8 cellular contexts compared by ENCODE assay signal in the genomic region with DNA sequence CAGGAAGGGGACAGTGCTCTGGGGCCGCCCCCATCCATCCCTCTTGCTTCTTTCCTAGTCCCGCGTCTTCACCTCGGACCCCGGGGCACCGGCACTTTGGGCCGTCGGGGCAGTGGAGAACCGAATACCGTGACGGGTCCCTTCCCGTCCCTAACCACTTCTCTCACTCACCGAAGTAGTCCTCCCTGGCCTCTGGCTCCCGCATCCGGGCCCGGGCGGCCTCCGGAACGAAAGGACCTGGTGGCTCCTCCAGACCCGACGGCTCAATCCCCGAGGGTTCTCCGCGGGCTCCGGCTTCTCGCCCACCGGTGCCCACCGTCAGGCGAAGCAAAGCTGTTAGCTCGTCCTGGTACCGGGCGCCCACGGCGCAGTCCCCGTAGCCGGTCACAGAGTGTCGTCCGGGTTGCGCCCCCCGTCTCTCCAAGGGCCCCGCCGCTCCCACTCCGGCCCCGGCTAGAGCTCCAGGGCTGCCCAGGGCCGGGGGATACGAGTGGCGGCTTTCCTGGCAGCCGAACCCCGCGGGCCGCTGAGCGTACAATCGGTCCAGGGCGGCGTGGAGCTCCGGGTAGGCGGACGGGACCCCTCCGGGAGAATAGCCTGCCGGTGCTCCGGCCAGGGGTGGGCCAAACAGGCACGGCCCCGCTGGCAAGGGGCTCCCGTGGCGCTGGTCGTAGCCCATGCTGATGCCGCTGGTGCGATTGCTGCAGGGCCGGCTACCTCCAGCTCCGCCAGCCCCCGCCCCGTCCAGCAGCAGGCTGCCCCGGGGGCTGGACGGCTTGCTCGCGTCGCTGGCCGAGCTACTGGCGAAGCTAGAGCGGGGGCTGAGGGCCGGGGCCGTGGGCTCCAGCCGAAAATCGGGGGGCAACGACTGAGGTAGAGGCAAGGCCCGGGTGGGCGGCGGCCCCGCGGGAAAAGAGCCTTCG.
DNase-seq lines count a peak whose midpoint lies in the region; ATAC-seq lines count a peak whose summit lies in the region.

No MANE protein-coding gene starts in this region.

- H3K36me3 Mint-ChIP-seq in effector memory CD8-positive, alpha-beta T cell (ENCODE audit: insufficient read depth), result peaks cover 2% of the 10 kb centered on the region

- H3K4me3 ChIP-seq in muscle layer of colon (ENCODE audit: low read depth in 1 of 2, low read length in 2 of 2), result peak overlapping the region; percentile 64 to 72

- H3K36me3 ChIP-seq in muscle layer of colon (ENCODE audit: insufficient read depth, low read length), result no peaks in the 10 kb centered on the region

- H3K4me1 Mint-ChIP-seq in effector memory CD8-positive, alpha-beta T cell (ENCODE audit: low read depth in 2 of 2), result peaks cover 4% of the 10 kb centered on the region in 2 donors

- peak; percentile 10 for ATAC-seq in effector memory CD8-positive, alpha-beta T cell (replicated peaks)
- no peak for ATAC-seq in GM21528 (IDR thresholded peaks at IDR 0.05; ENCODE audit: low FRiP score, unreplicated experiment)

- H3K27me3 ChIP-seq in muscle layer of colon (ENCODE audit: control insufficient read depth in 1 of 2, insufficient read depth in 2 of 2, low read length in 2 of 2), result peaks cover 0 to 8% of the 10 kb centered on the region in 2 donors

- peak overlapping the region; percentile 85 for H3K27ac ChIP-seq in muscle layer of colon (ENCODE audit: low read depth, low read length)

- no peak overlapping the region for H3K9ac ChIP-seq in muscle layer of colon (ENCODE audit: low read length)

- H3K9me3 ChIP-seq in muscle layer of colon (ENCODE audit: low read length), result no peaks in the 10 kb centered on the region

- peak overlapping the region; percentile 31 to 50 for H3K4me3 Mint-ChIP-seq in effector memory CD8-positive, alpha-beta T cell

- H3K27me3 Mint-ChIP-seq in effector memory CD8-positive, alpha-beta T cell, result peaks cover 6 to 24% of the 10 kb centered on the region in 2 donors

- no peaks in the 10 kb centered on the region for H3K9me3 Mint-ChIP-seq in effector memory CD8-positive, alpha-beta T cell

- H3K4me1 ChIP-seq in muscle layer of colon (ENCODE audit: insufficient read depth, low read length), result peaks cover 28% of the 10 kb centered on the region

- no peak overlapping the region for H3K27ac Mint-ChIP-seq in effector memory CD8-positive, alpha-beta T cell

- DNase-seq in D341Med (ENCODE audit: low spot score) (peak; percentile 57), RKO (ENCODE audit: low spot score) (peak; percentile 39), NCI-H1436 treated with DMSO at 0.1 percent for 48 hours (lab: John Stamatoyannopoulos, UW) (no peak), NCI-H524 treated with DMSO at 0.1 percent for 48 hours (lab: John Stamatoyannopoulos, UW) (no peak), HCEC 1CT (no peak)
- DNase-seq in effector memory CD8-positive, alpha-beta T cell, result peak in 2 of 3 experiments; percentile 13 to 15

Comparison
In these comparisons a context has a peak if more than half of its experiments do, and no peak if none do; other contexts are left out.
1. DNase-seq: peak in D341Med (single experiment), RKO (single experiment) and effector memory CD8-positive, alpha-beta T cell (2 of 3); none in NCI-H1436 treated with DMSO at 0.1 percent for 48 hours (single experiment), NCI-H524 treated with DMSO at 0.1 percent for 48 hours (single experiment) and HCEC 1CT (single experiment).